Comparison of ENCODE assay signal across 15 cellular contexts in the genomic region with DNA sequence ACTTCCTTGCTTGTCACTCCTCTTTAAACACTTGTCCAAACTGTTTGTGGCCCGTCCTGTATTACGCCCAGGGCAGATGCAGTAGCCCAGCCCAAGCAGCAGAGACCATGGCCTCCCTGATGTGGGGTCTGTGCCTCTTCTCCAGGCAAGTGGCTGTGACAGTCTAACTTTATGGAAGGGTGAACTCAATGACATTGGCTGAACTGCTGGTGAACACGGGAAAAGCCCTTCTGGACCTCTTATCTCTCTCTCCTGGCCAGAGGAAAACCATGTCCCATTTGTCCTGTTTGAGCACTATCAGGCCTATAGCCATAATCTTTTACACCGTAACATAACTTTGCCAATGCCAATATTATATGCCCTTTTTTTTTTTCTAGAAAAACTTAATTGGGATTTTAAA.
DNase-seq lines count a peak whose midpoint lies in the region; ATAC-seq, FAIRE-seq and TF ChIP-seq lines count a peak whose summit lies in the region.
"Had no signal": no experiment of that assay in that cellular context is flagged by ENCODE, and none has a peak within 500 bp of the region (broad histone marks: within the 10 kb centered on the region; RNA-seq: fewer than 3 reads in every experiment).

No MANE protein-coding gene starts in this region.

- TF ChIP-seq CTCF in PC-3 (conservative IDR thresholded peaks at IDR 0.05; ENCODE audit: low read depth, low read length) (no peak), H1 (IDR thresholded peaks at IDR 0.05; ENCODE audit: control extremely low read depth in 1 of 3, insufficient read depth in 1 of 3, low read depth in 1 of 3, low read length in 3 of 3) (no peak)

- H3K9me3 ChIP-seq in PC-3 (ENCODE audit: low read length) = no peaks in the 10 kb centered on the region
- H3K9me3 ChIP-seq in H1 (ENCODE audit: insufficient read depth in 2 of 2, low read depth in 1 of 2, low read length in 1 of 2) = no peaks in the 10 kb centered on the region
- H3K9me3 ChIP-seq: esophagus squamous epithelium had no signal

- H3K36me3 Mint-ChIP-seq in activated T-cell treated with anti-CD3 and anti-CD28 coated beads, Interleukin-2, amount 50 U/mL, for 24 hours (ENCODE audit: low read depth) = peaks cover 13% of the 10 kb centered on the region
- H3K36me3 Mint-ChIP-seq in activated T-cell treated with anti-CD3 and anti-CD28 coated beads, Interleukin-2, amount 50 U/mL, for 4 hours (ENCODE audit: insufficient read depth) = no peaks in the 10 kb centered on the region

- H4K5ac ChIP-seq in H1 (ENCODE audit: insufficient read length, low read depth, low read length) = no peak overlapping the region

- H3K27ac Mint-ChIP-seq in activated T-cell treated with anti-CD3 and anti-CD28 coated beads, Interleukin-2, amount 50 U/mL, for 24 hours = peak overlapping the region; percentile 97

- H3K23ac ChIP-seq in H1 (ENCODE audit: insufficient read length) = no peak overlapping the region

- no peak overlapping the region for H2AFZ ChIP-seq in PC-3 (ENCODE audit: low read length)
- H2AFZ ChIP-seq in H1 (ENCODE audit: low read length) = no peak overlapping the region

- no peak overlapping the region for H3K4me3 Mint-ChIP-seq in activated T-cell treated with anti-CD3 and anti-CD28 coated beads, Interleukin-2, amount 50 U/mL, for 24 hours
- H3K4me3 Mint-ChIP-seq in activated T-cell treated with anti-CD3 and anti-CD28 coated beads, Interleukin-2, amount 50 U/mL, for 4 hours = no peak overlapping the region

- H3K4me3 ChIP-seq in PC-3 (ENCODE audit: low read length) (no peak overlapping the region), H1 (ENCODE audit: extremely low read depth in 1 of 4, insufficient read depth in 2 of 4, low read depth in 3 of 4, low read length in 4 of 4) (no peak overlapping the region)
- H3K4me3 ChIP-seq: esophagus squamous epithelium had no signal

- H2BK12ac ChIP-seq in H1 (ENCODE audit: low read depth, low read length) = peak overlapping the region; percentile 44; the same call in 1 of the 2 replicates

- H4K8ac ChIP-seq in H1 (ENCODE audit: extremely low read depth, insufficient read depth, low read length) = no peak overlapping the region

- H4K20me1 ChIP-seq in PC-3 (ENCODE audit: low read length) (no peaks in the 10 kb centered on the region), H1 (replicated peaks in 1 of 2; ENCODE audit: control insufficient read depth in 1 of 2, insufficient read depth in 2 of 2, low read length in 2 of 2) (peaks cover 0 to 2% of the 10 kb centered on the region in 2 experiments)

- H3K9me3 Mint-ChIP-seq in activated T-cell treated with anti-CD3 and anti-CD28 coated beads, Interleukin-2, amount 50 U/mL, for 24 hours = no peaks in the 10 kb centered on the region
- no peaks in the 10 kb centered on the region for H3K9me3 Mint-ChIP-seq in activated T-cell treated with anti-CD3 and anti-CD28 coated beads, Interleukin-2, amount 50 U/mL, for 4 hours

- POLR2A ChIA-PET in PC-3 (lab: Charles Lee; ENCODE audit: unreplicated experiment) = no interaction called here
- POLR2A ChIA-PET in H1 (lab: Charles Lee; ENCODE audit: partially characterized antibody) = no interaction called here

- TF ChIP-seq POLR2A in H1 (IDR thresholded peaks at IDR 0.05; ENCODE audit: control extremely low read depth in 1 of 2, low read depth in 2 of 2, low read length in 2 of 2) = no peak

- peaks cover 91% of the 10 kb centered on the region for H3K4me1 Mint-ChIP-seq in activated T-cell treated with anti-CD3 and anti-CD28 coated beads, Interleukin-2, amount 50 U/mL, for 24 hours (ENCODE audit: low read depth)
- peaks cover 85% of the 10 kb centered on the region for H3K4me1 Mint-ChIP-seq in activated T-cell treated with anti-CD3 and anti-CD28 coated beads, Interleukin-2, amount 50 U/mL, for 4 hours (ENCODE audit: low read depth)

- H3K4me2 ChIP-seq in PC-3 (ENCODE audit: low read length) (no peak overlapping the region), H1 (ENCODE audit: insufficient read depth in 1 of 2, low read depth in 2 of 2, low read length in 2 of 2) (no peak overlapping the region)

- H2AK5ac ChIP-seq in H1 (ENCODE audit: low read depth, low read length) = no peak overlapping the region

- H3K27me3 Mint-ChIP-seq in activated T-cell treated with anti-CD3 and anti-CD28 coated beads, Interleukin-2, amount 50 U/mL, for 24 hours = no peaks in the 10 kb centered on the region
- H3K27me3 Mint-ChIP-seq in activated T-cell treated with anti-CD3 and anti-CD28 coated beads, Interleukin-2, amount 50 U/mL, for 4 hours (ENCODE audit: low read depth) = no peaks in the 10 kb centered on the region

- no peak for ATAC-seq in activated T-cell treated with anti-CD3 and anti-CD28 coated beads, Interleukin-2, amount 50 U/mL, for 4 hours
- ATAC-seq in PC-3 (no peak), sciatic nerve (no peak)
- ATAC-seq: activated CD4-positive, CD25-positive, alpha-beta regulatory T cell treated with anti-CD3 and anti-CD28 coated beads, Interleukin-2, amount 50 U/mL, for 24 hours had no signal

- no peak overlapping the region for H2BK20ac ChIP-seq in H1 (ENCODE audit: low read length)

- intact Hi-C loops in PC-3 (cut with micrococcal nuclease) (no loop called here), sciatic nerve (cut with DNase I) (loop anchor here (10.0 kb wide), 1 partner anchor 68 kb away; a partner anchor contains a TSS)

- H3K27me3 ChIP-seq in PC-3 (ENCODE audit: low read length) (no peaks in the 10 kb centered on the region), H1 (replicated peaks in 1 of 4; ENCODE audit: control insufficient read depth in 3 of 4, extremely low read depth in 1 of 4, insufficient read depth in 3 of 4, low read length in 3 of 4) (no peaks in the 10 kb centered on the region)
- H3K27me3 ChIP-seq: esophagus squamous epithelium had no signal

- DNase-seq in activated T-cell treated with anti-CD3 and anti-CD28 coated beads, Interleukin-2, amount 50 U/mL, for 24 hours = peak; percentile 25
- DNase-seq in activated T-cell treated with anti-CD3 and anti-CD28 coated beads, Interleukin-2, amount 50 U/mL, for 4 hours = no peak
- no peak for DNase-seq in PC-3
- no peak for DNase-seq in H1 (ENCODE audit: low read depth in 1 of 2, low spot score in 2 of 2)
- peak; percentile 50 for DNase-seq in sciatic nerve (ENCODE audit: low spot score)
- DNase-seq in stimulated activated CD4-positive, alpha-beta T cell treated with anti-CD3 and anti-CD28 coated beads, Interleukin-15, amount 100 ng/mL, for 24 hours = no peak
- no peak for DNase-seq in NCI-H526 treated with DMSO at 0.1 percent for 48 hours (lab: John Stamatoyannopoulos, UW)
- DNase-seq in pons (ENCODE audit: low spot score) = no peak
- DNase-seq: esophagus squamous epithelium, hippocampal formation, NCI-H524, nucleus accumbens had no signal

- FAIRE-seq in H1 (lab: Jason Lieb, UNC) = no peak
- FAIRE-seq: colon, urothelium cell line had no signal

- H2BK15ac ChIP-seq in H1 (ENCODE audit: low read length) = no peak overlapping the region

- H3K4me1 ChIP-seq in PC-3 (ENCODE audit: insufficient read depth, low read length) (peaks cover 51% of the 10 kb centered on the region), H1 (replicated peaks in 1 of 4; ENCODE audit: control insufficient read depth in 3 of 4, insufficient read depth in 4 of 4, low read length in 3 of 4) (peaks cover 3 to 24% (median 15%) of the 10 kb centered on the region in 4 experiments)

- no peak overlapping the region for H3K56ac ChIP-seq in H1 (replicated peaks; ENCODE audit: insufficient read length, low read depth, low read length)

- no peak overlapping the region for H3K18ac ChIP-seq in H1 (ENCODE audit: extremely low read depth, low read length)

- no peak overlapping the region for H2BK5ac ChIP-seq in H1 (ENCODE audit: low read depth, low read length)

- peaks cover 2% of the 10 kb centered on the region; the same call in 1 of the 2 replicates for H3K79me1 ChIP-seq in H1 (ENCODE audit: low read depth, low read length)

- 94% methylated on average over 4 of the region's 4 CpGs; no CpG with 5 or more reads in 1 of the 2 experiments for WGBS in H1 (ENCODE audit: extremely low coverage in 1 of 2, insufficient coverage in 1 of 2, insufficient read length in 1 of 2, insufficient replicate concordance in 2 of 2, low coverage in 1 of 2, low lambda C conversion rate in 2 of 2, missing lambda C conversion rate in 1 of 2), 2 experiments

- H3K23me2 ChIP-seq in H1 (ENCODE audit: low read depth, low read length) = no peaks in the 10 kb centered on the region

- H3K79me2 ChIP-seq in PC-3 (ENCODE audit: low read length) = peaks cover 99% of the 10 kb centered on the region
- H3K79me2 ChIP-seq in H1 (ENCODE audit: control insufficient read depth in 1 of 2, insufficient read depth in 2 of 2, low read length in 2 of 2) = no peaks in the 10 kb centered on the region

- no TSS peak for BruUV-seq in PC-3 (replicated peaks; lab: Mats Ljungman, UMichigan)

- no peak overlapping the region for H4K91ac ChIP-seq in H1 (replicated peaks; ENCODE audit: insufficient read length, low read length)

- H3K14ac ChIP-seq in H1 (ENCODE audit: insufficient read length) = no peak overlapping the region

- TF ChIP-seq EP300 in H1 (IDR thresholded peaks at IDR 0.05; ENCODE audit: borderline replicate concordance in 1 of 2, low read depth in 2 of 2, low read length in 2 of 2) = no peak

- no peak overlapping the region for H3K9ac ChIP-seq in PC-3 (ENCODE audit: low read length)
- no peak overlapping the region for H3K9ac ChIP-seq in H1 (replicated peaks in 1 of 4; ENCODE audit: extremely low read depth in 1 of 4, low read depth in 3 of 4, low read length in 3 of 4)

- H3K36me3 ChIP-seq in PC-3 (ENCODE audit: low read depth, low read length) (peaks cover 34% of the 10 kb centered on the region), H1 (ENCODE audit: control insufficient read depth in 2 of 4, insufficient read depth in 4 of 4, low read length in 3 of 4) (no peaks in the 10 kb centered on the region)
- H3K36me3 ChIP-seq: esophagus squamous epithelium had no signal

- H3K27ac ChIP-seq in PC-3 (ENCODE audit: low read length) = peak overlapping the region; percentile 34
- no peak overlapping the region for H3K27ac ChIP-seq in H1 (ENCODE audit: low read depth, low read length)

- H3K9me2 ChIP-seq in PC-3 (replicated peaks; ENCODE audit: low read length) = no peaks in the 10 kb centered on the region

- CTCF ChIA-PET in PC-3 (lab: Charles Lee) = no interaction called here
- CTCF ChIA-PET in H1 (lab: Charles Lee; ENCODE audit: partially characterized antibody) = interaction anchor here (1.1 kb wide), 1 partner anchor 15 kb away, joined by 3 read pairs; no protein-coding TSS in a partner anchor

- no peak overlapping the region for H3K4ac ChIP-seq in H1 (replicated peaks; ENCODE audit: insufficient read length, low read depth, low read length)

- no peaks in the 10 kb centered on the region for H3F3A ChIP-seq in PC-3 (ENCODE audit: low read length, unreplicated experiment)

- no peak overlapping the region for H2BK120ac ChIP-seq in H1 (replicated peaks; ENCODE audit: low read depth, low read length)

- no peak for TF ChIP-seq RAD21 in H1 (IDR thresholded peaks at IDR 0.05 in 1 of 2, conservative IDR thresholded peaks at IDR 0.05 in 1 of 2; ENCODE audit: low read depth in 2 of 2, low read length in 2 of 2)

TF ChIP-seq in H1, 55 proteins besides CTCF, POLR2A, EP300 and RAD21 (continues in another document):
- TF ChIP-seq NRF1 (IDR thresholded peaks at IDR 0.05; ENCODE audit: low read depth, low read length) (no peak), KDM1A (IDR thresholded peaks at IDR 0.05; ENCODE audit: borderline replicate concordance, low read length) (no peak), PHF8 (conservative IDR thresholded peaks at IDR 0.05; ENCODE audit: low read depth, low read length) (no peak), BACH1 (IDR thresholded peaks at IDR 0.05; ENCODE audit: low read length) (no peak)

Comparison
In these comparisons a context has a peak if more than half of its experiments do, and no peak if none do; other contexts are left out.
1. DNase-seq: peak in activated T-cell treated with anti-CD3 and anti-CD28 coated beads, Interleukin-2, amount 50 U/mL, for 24 hours (single experiment) and sciatic nerve (single experiment); none in activated T-cell treated with anti-CD3 and anti-CD28 coated beads, Interleukin-2, amount 50 U/mL, for 4 hours (single experiment), PC-3 (single experiment), H1 (0 of 2), stimulated activated CD4-positive, alpha-beta T cell treated with anti-CD3 and anti-CD28 coated beads, Interleukin-15, amount 100 ng/mL, for 24 hours (single experiment), NCI-H526 treated with DMSO at 0.1 percent for 48 hours (single experiment) and pons (single experiment).